Comparison of ENCODE assay signal across 27 cellular contexts in genomic region chr19:28885965-28886364, GRCh38.
"Had no signal": no experiment of that assay in that cellular context is flagged by ENCODE, and none has a peak within 500 bp of the region (broad histone marks: within the 10 kb centered on the region; RNA-seq: fewer than 3 reads in every experiment).

No MANE protein-coding gene starts in this region.

- H3K27ac ChIP-seq: colonic mucosa, epithelial cell of prostate, esophagus squamous epithelium, gastrocnemius medialis, lower lobe of right lung had no signal

- H3K4me3 ChIP-seq: colonic mucosa, esophagus squamous epithelium, gastrocnemius medialis, lower lobe of right lung, mucosa of descending colon had no signal

- H3K4me1 ChIP-seq: colonic mucosa, esophagus squamous epithelium had no signal

- H3K36me3 ChIP-seq: colonic mucosa, esophagus squamous epithelium, gastrocnemius medialis, heart right ventricle, lower lobe of right lung had no signal

- H3K4me3 Mint-ChIP-seq: dendritic cell treated with granulocyte-macrophage colony-stimulating factor and Interleukin-4, amounts not matched to agents 40 ng/mL and 50 ng/mL, for 4 days; effector memory CD8-positive, alpha-beta T cell; endodermal cell; mesothelial cell of epicardium had no signal

- DNase-seq: colonic mucosa; cortex of kidney; effector CD8-positive, alpha-beta T cell; effector memory CD8-positive, alpha-beta T cell; endodermal cell; erythroblast; esophagus squamous epithelium; foreskin fibroblast; foreskin melanocyte; gastrocnemius medialis; glutamatergic neuron; head of caudate nucleus; heart right ventricle; hippocampal formation; left colon; left ventricle myocardium superior; lower lobe of right lung; mesenchymal stem cell; mucosa of descending colon had no signal

- H3K27me3 ChIP-seq: colonic mucosa, gastrocnemius medialis had no signal

- H3K9me3 ChIP-seq: colonic mucosa, esophagus squamous epithelium, gastrocnemius medialis, heart right ventricle, lower lobe of right lung, mucosa of descending colon had no signal

- FAIRE-seq: endometrium, islet of Langerhans, keratinocyte had no signal

- H3K27ac Mint-ChIP-seq: dendritic cell treated with granulocyte-macrophage colony-stimulating factor and Interleukin-4, amounts not matched to agents 40 ng/mL and 50 ng/mL, for 4 days; effector memory CD8-positive, alpha-beta T cell; endodermal cell; mesothelial cell of epicardium had no signal

- ATAC-seq: effector memory CD8-positive, alpha-beta T cell; esophagus mucosa; gastrocnemius medialis; left colon; left lobe of liver; left ventricle myocardium superior; lower lobe of right lung; mucosa of descending colon had no signal

- H3K9me3 Mint-ChIP-seq: dendritic cell treated with granulocyte-macrophage colony-stimulating factor and Interleukin-4, amounts not matched to agents 40 ng/mL and 50 ng/mL, for 4 days; effector memory CD8-positive, alpha-beta T cell; endodermal cell; mesothelial cell of epicardium had no signal
